11 cellular contexts compared by ENCODE assay signal in the genomic region with DNA sequence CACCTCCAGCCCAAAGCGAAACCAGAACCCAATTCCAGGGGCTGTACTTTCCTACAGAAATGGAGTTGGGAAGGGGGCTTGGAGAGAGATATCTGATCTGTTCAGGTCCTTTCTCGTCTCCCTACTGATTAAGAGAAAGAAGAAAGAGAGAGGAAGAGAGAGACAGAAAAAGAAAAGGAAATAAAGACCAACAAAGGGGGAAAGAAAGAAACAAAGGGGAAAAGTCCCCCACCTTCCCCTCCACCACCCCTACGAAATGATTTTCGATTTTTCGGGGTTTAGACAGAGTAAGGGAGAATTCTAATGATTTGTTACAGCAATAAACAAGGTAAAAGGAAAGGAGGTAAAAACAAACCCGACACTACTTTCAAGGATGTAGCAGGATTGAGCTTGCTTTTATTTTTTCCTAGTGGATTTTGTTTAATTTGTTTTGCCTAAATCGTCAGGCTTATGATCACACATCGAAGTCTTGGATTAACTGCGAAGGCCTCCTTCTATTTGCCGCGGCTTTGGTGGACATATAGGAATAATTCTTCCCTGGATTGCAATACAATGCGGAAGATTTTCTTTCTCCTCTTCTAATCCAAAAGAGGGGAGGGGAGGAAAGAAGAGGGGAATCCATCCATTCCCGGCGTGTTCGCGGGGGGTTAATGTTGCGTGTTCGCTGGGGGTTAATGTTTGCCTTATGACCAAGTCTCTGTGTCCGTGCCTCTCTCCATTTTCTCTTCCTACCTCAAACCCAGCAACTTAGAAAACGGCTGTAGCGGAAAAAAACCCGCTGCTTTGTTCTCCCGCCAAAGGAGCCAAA. TPM values are rescaled to one million over a fixed set of nuclear protein-coding genes. Genes with fewer than 3 reads are reported as not detected.
DNase-seq lines count a peak whose midpoint lies in the region; ATAC-seq, FAIRE-seq and TF ChIP-seq lines count a peak whose summit lies in the region.
"Had no signal": no experiment of that assay in that cellular context is flagged by ENCODE, and none has a peak within 500 bp of the region (broad histone marks: within the 10 kb centered on the region; RNA-seq: fewer than 3 reads in every experiment).

No MANE protein-coding gene starts in this region.

- H4K20me1 ChIP-seq in H1 (replicated peaks in 1 of 2; ENCODE audit: control insufficient read depth in 1 of 2, insufficient read depth in 2 of 2, low read length in 2 of 2), result peaks cover 4 to 9% of the 10 kb centered on the region in 2 experiments

- H3K79me2 ChIP-seq in H1 (ENCODE audit: control insufficient read depth in 1 of 2, insufficient read depth in 2 of 2, low read length in 2 of 2), result no peaks in the 10 kb centered on the region

- H2AFZ ChIP-seq in H1 (ENCODE audit: low read length), result no peak overlapping the region

- H3K14ac ChIP-seq in H1 (ENCODE audit: insufficient read length), result no peak overlapping the region

- H3K27ac Mint-ChIP-seq in naive thymus-derived CD8-positive, alpha-beta T cell, result no peak overlapping the region

- POLR2A ChIA-PET in H1 (lab: Charles Lee; ENCODE audit: partially characterized antibody), result interaction anchor here (0.6 to 1.3 kb wide), 2 partner anchors 9 to 219 kb away, joined by 3 read pairs; no protein-coding TSS in a partner anchor
- POLR2A ChIA-PET in naive thymus-derived CD8-positive, alpha-beta T cell (lab: Charles Lee), result interaction anchor here (1.4 kb wide), 1 partner anchor 8 kb away, joined by 3 read pairs; no protein-coding TSS in a partner anchor

- H3K4me1 ChIP-seq in heart left ventricle (peaks cover 0 to 55% (median 26%) of the 10 kb centered on the region in 12 donors), H1 (replicated peaks in 1 of 4; ENCODE audit: control insufficient read depth in 3 of 4, insufficient read depth in 4 of 4, low read length in 3 of 4) (peaks cover 11 to 41% (median 29%) of the 10 kb centered on the region in 4 experiments), upper lobe of right lung (peaks cover 18% of the 10 kb centered on the region)
- H3K4me1 ChIP-seq: foreskin keratinocyte had no signal

- H4K5ac ChIP-seq in H1 (ENCODE audit: insufficient read length, low read depth, low read length), result no peak overlapping the region

- no peak overlapping the region for H3K4ac ChIP-seq in H1 (replicated peaks; ENCODE audit: insufficient read length, low read depth, low read length)

- DNase-seq in heart left ventricle, result no peak
- no peak for DNase-seq in Right ventricle myocardium superior
- DNase-seq in H1 (ENCODE audit: low read depth in 1 of 2, low spot score in 2 of 2), result peak in 1 of 2 experiments; percentile 56
- DNase-seq in naive thymus-derived CD8-positive, alpha-beta T cell, result no peak
- DNase-seq in upper lobe of right lung, result no peak
- DNase-seq in amygdala (lab: John Stamatoyannopoulos, UW), result no peak
- DNase-seq: foreskin keratinocyte, posterior cingulate gyrus had no signal

- H3K27me3 Mint-ChIP-seq in naive thymus-derived CD8-positive, alpha-beta T cell, result peaks cover 0 to 88% (median 75%) of the 10 kb centered on the region in 5 donors

- H2AK5ac ChIP-seq in H1 (ENCODE audit: low read depth, low read length), result no peak overlapping the region

- no peak for TF ChIP-seq POLR2A in heart left ventricle (IDR thresholded peaks at IDR 0.05)
- TF ChIP-seq POLR2A in H1 (IDR thresholded peaks at IDR 0.05; ENCODE audit: control extremely low read depth in 1 of 2, low read depth in 2 of 2, low read length in 2 of 2), result no peak

- TF ChIP-seq RAD21 in H1 (IDR thresholded peaks at IDR 0.05 in 1 of 2, conservative IDR thresholded peaks at IDR 0.05 in 1 of 2; ENCODE audit: low read depth in 2 of 2, low read length in 2 of 2), result no peak

- no peak overlapping the region for H4K91ac ChIP-seq in H1 (replicated peaks; ENCODE audit: insufficient read length, low read length)

- H3K9me3 ChIP-seq in heart left ventricle (no peaks in the 10 kb centered on the region), H1 (ENCODE audit: insufficient read depth in 2 of 2, low read depth in 1 of 2, low read length in 1 of 2) (no peaks in the 10 kb centered on the region), upper lobe of right lung (no peaks in the 10 kb centered on the region)

- peak; percentile 32 for FAIRE-seq in H1 (lab: Jason Lieb, UNC)

- CTCF ChIA-PET in H1 (lab: Charles Lee; ENCODE audit: partially characterized antibody), result interaction anchor here (1.2 to 5.9 kb wide), 5 partner anchors 22 to 752 kb away, joined by 3 to 30 read pairs (median 5); no protein-coding TSS in a partner anchor

- no peak overlapping the region for H3K56ac ChIP-seq in H1 (replicated peaks; ENCODE audit: insufficient read length, low read depth, low read length)

- intact Hi-C loops in heart left ventricle (cut with DNase I) (loop anchor here in 1 of 10 donors (5.0 kb wide), 1 partner anchor 38 kb away; a partner anchor contains a TSS), Right ventricle myocardium superior (cut with DNase I) (no loop called here), upper lobe of right lung (cut with DNase I) (no loop called here)

- H2BK12ac ChIP-seq in H1 (ENCODE audit: low read depth, low read length), result peak overlapping the region; percentile 88; the same call in 1 of the 2 replicates

- H2BK20ac ChIP-seq in H1 (ENCODE audit: low read length), result no peak overlapping the region

- H2BK15ac ChIP-seq in H1 (ENCODE audit: low read length), result no peak overlapping the region

- H3K4me3 Mint-ChIP-seq in naive thymus-derived CD8-positive, alpha-beta T cell, result peak overlapping the region in 9 of 10 donors; percentile 5 to 86 (median 78)

- peaks cover 4 to 6% (median 5%) of the 10 kb centered on the region in 3 donors for H3K36me3 Mint-ChIP-seq in naive thymus-derived CD8-positive, alpha-beta T cell

- no peak overlapping the region for H3K23ac ChIP-seq in H1 (ENCODE audit: insufficient read length)

- H3K9ac ChIP-seq in H1 (replicated peaks in 1 of 4; ENCODE audit: extremely low read depth in 1 of 4, low read depth in 3 of 4, low read length in 3 of 4), result no peak overlapping the region

- no peaks in the 10 kb centered on the region for H3K36me3 ChIP-seq in heart left ventricle
- no peaks in the 10 kb centered on the region; a peak in 1 of 8 replicates for H3K36me3 ChIP-seq in H1 (ENCODE audit: control insufficient read depth in 2 of 4, insufficient read depth in 4 of 4, low read length in 3 of 4)
- H3K36me3 ChIP-seq in upper lobe of right lung, result no peaks in the 10 kb centered on the region

- WGBS in heart left ventricle, 4 donors, result 5 to 12% (median 8%) methylated on average over 23 of the region's 23 CpGs
- 3% methylated on average over 22 of the region's 23 CpGs; no CpG with 5 or more reads in 1 of the 2 experiments for WGBS in H1 (ENCODE audit: extremely low coverage in 1 of 2, insufficient coverage in 1 of 2, insufficient read length in 1 of 2, insufficient replicate concordance in 2 of 2, low coverage in 1 of 2, low lambda C conversion rate in 2 of 2, missing lambda C conversion rate in 1 of 2), 2 experiments

- H3K9me3 Mint-ChIP-seq in naive thymus-derived CD8-positive, alpha-beta T cell, result no peaks in the 10 kb centered on the region

- TF ChIP-seq CTCF in heart left ventricle (IDR thresholded peaks at IDR 0.05), result no peak
- no peak for TF ChIP-seq CTCF in H1 (IDR thresholded peaks at IDR 0.05; ENCODE audit: control extremely low read depth in 1 of 3, insufficient read depth in 1 of 3, low read depth in 1 of 3, low read length in 3 of 3)
- no peak for TF ChIP-seq CTCF in upper lobe of right lung (IDR thresholded peaks at IDR 0.05)

- H3K23me2 ChIP-seq in H1 (ENCODE audit: low read depth, low read length), result peaks cover 7% of the 10 kb centered on the region

- no peaks in the 10 kb centered on the region for H3K79me1 ChIP-seq in H1 (ENCODE audit: low read depth, low read length)

- peaks cover 15 to 43% (median 37%) of the 10 kb centered on the region in 4 donors for H3K4me1 Mint-ChIP-seq in naive thymus-derived CD8-positive, alpha-beta T cell

- H3K27me3 ChIP-seq in heart left ventricle (peaks cover 56 to 97% (median 85%) of the 10 kb centered on the region in 9 donors), H1 (replicated peaks in 1 of 4; ENCODE audit: control insufficient read depth in 3 of 4, extremely low read depth in 1 of 4, insufficient read depth in 3 of 4, low read length in 3 of 4) (peaks cover 90 to 100% (median 100%) of the 10 kb centered on the region in 4 experiments), upper lobe of right lung (peaks cover 91% of the 10 kb centered on the region)

- ATAC-seq in heart left ventricle (no peak), Right ventricle myocardium superior (ENCODE audit: poor library complexity) (no peak), upper lobe of right lung (no peak), HG03045 (IDR thresholded peaks at IDR 0.05; ENCODE audit: unreplicated experiment) (no peak), GM18502 (IDR thresholded peaks at IDR 0.05; ENCODE audit: poor library complexity, unreplicated experiment) (no peak)
- ATAC-seq in naive thymus-derived CD8-positive, alpha-beta T cell, result no peak
- ATAC-seq: foreskin keratinocyte had no signal

- H3K27ac ChIP-seq in heart left ventricle (peak overlapping the region; percentile 57 to 96 (median 87)), H1 (ENCODE audit: low read depth, low read length) (no peak overlapping the region), upper lobe of right lung (peak overlapping the region; percentile 78)
- H3K27ac ChIP-seq: foreskin keratinocyte, VCaP had no signal

- TF ChIP-seq EP300 in H1 (IDR thresholded peaks at IDR 0.05; ENCODE audit: borderline replicate concordance in 1 of 2, low read depth in 2 of 2, low read length in 2 of 2), result no peak

- no peak overlapping the region for H2BK120ac ChIP-seq in H1 (replicated peaks; ENCODE audit: low read depth, low read length)

- 0 out of 2 replicates have a peak overlapping the region, but pooled peaks have one; percentile 51 for H3K18ac ChIP-seq in H1 (ENCODE audit: extremely low read depth, low read length)

- H3K4me3 ChIP-seq in heart left ventricle (peak overlapping the region; percentile 46 to 70 (median 58)), H1 (ENCODE audit: extremely low read depth in 1 of 4, insufficient read depth in 2 of 4, low read depth in 3 of 4, low read length in 4 of 4) (peak overlapping the region; percentile 9 to 59 (median 34); a peak in 7 of 8 replicates), upper lobe of right lung (peak overlapping the region; percentile 41)

- peak overlapping the region; percentile 71 to 97 for H3K4me2 ChIP-seq in H1 (ENCODE audit: insufficient read depth in 1 of 2, low read depth in 2 of 2, low read length in 2 of 2)

- H2BK5ac ChIP-seq in H1 (ENCODE audit: low read depth, low read length), result no peak overlapping the region

- H4K8ac ChIP-seq in H1 (ENCODE audit: extremely low read depth, insufficient read depth, low read length), result no peak overlapping the region

RNA-seq across cellular contexts. Expression of a gene that starts 1.9 kb away (rescaled TPM):
- total RNA-seq in heart left ventricle (1 to 10 TPM; 1.8 to 3.9 (median 3.4) TPM), Right ventricle myocardium superior (3.8 TPM), upper lobe of right lung (18.3 TPM)
- polyA plus RNA-seq in heart left ventricle (1 to 10 TPM; 2.7 to 2.9 TPM), H1 (2011; rRNA removed) (0.06 and 0.09 TPM in 2 replicates)
- total RNA-seq in H1 (2021; fragmentation: NEBNext Ultra II Directional; extraction: Animal tissue kit (Norgen Biotek cat#: 25700)), result 0.15 TPM in 1 of 2 replicates, not detected in the other
- polyA plus RNA-seq in H1 (2011; cell fraction: cytosol; rRNA removed), result 0.12 TPM
- 0.10 TPM for polyA plus RNA-seq in H1 (2011; cell fraction: nucleus; rRNA removed)
- polyA plus RNA-seq in H1 (2012, experiment 1 of 2), result 0.05 to 0.11 TPM (median 0.06 TPM) in 3 of 4 replicates, not detected in the other
- 0.05 TPM for polyA plus RNA-seq in H1 (2012, experiment 2 of 2)
- polyA plus RNA-seq in H1 (2013, experiment 1 of 2), result not detected
- polyA plus RNA-seq in H1 (2013, experiment 2 of 2), result 0.02 TPM
- 0.10 and 0.28 TPM in 2 replicates for polyA minus RNA-seq in H1 (2011; rRNA and poly(A)+ RNA removed)
- polyA minus RNA-seq in H1 (2011; cell fraction: cytosol; rRNA and poly(A)+ RNA removed), result not detected
- not detected for polyA minus RNA-seq in H1 (2011; cell fraction: nucleus; rRNA and poly(A)+ RNA removed)
- not detected for total RNA-seq in naive thymus-derived CD8-positive, alpha-beta T cell
- polyA plus RNA-seq in naive thymus-derived CD8-positive, alpha-beta T cell, result not detected
- total RNA-seq: foreskin keratinocyte had no signal
- polyA plus RNA-seq: foreskin keratinocyte had no signal

RNA-seq across cellular contexts. Expression of a gene that starts 40.3 kb away (rescaled TPM):
- total RNA-seq in heart left ventricle (1 to 10 TPM in 1 of 9 donors, under 1 TPM in 1, not detected in 7; 0.56 to 7.1 TPM), Right ventricle myocardium superior (not detected), upper lobe of right lung (41.2 TPM)
- polyA plus RNA-seq in heart left ventricle (not detected), H1 (2011; rRNA removed) (0.17 TPM in 1 of 2 replicates, not detected in the other)
- total RNA-seq in H1 (2021; fragmentation: NEBNext Ultra II Directional; extraction: Animal tissue kit (Norgen Biotek cat#: 25700)), result not detected in 2 replicates
- not detected for polyA plus RNA-seq in H1 (2011; cell fraction: cytosol; rRNA removed)
- polyA plus RNA-seq in H1 (2011; cell fraction: nucleus; rRNA removed), result 0.20 TPM
- polyA plus RNA-seq in H1 (2012, experiment 1 of 2), result not detected in 4 replicates
- not detected for polyA plus RNA-seq in H1 (2012, experiment 2 of 2)
- not detected for polyA plus RNA-seq in H1 (2013, experiment 1 of 2)
- polyA plus RNA-seq in H1 (2013, experiment 2 of 2), result not detected
- not detected in 2 replicates for polyA minus RNA-seq in H1 (2011; rRNA and poly(A)+ RNA removed)
- polyA minus RNA-seq in H1 (2011; cell fraction: cytosol; rRNA and poly(A)+ RNA removed), result not detected
- not detected for polyA minus RNA-seq in H1 (2011; cell fraction: nucleus; rRNA and poly(A)+ RNA removed)
- total RNA-seq in naive thymus-derived CD8-positive, alpha-beta T cell, result not detected
- not detected for polyA plus RNA-seq in naive thymus-derived CD8-positive, alpha-beta T cell
